ENCODE assay signal across 13 cellular contexts in genomic region chr14:37142835-37143499, GRCh38. TPM values are rescaled to one million over a fixed set of nuclear protein-coding genes. Genes with fewer than 3 reads are reported as not detected.
A peak's percentile ranks its signal among the peaks of the same experiment; 100 is the strongest.
DNase-seq lines count a peak whose midpoint lies in the region; ATAC-seq, FAIRE-seq and TF ChIP-seq lines count a peak whose summit lies in the region.
"Had no signal": no experiment of that assay in that cellular context is flagged by ENCODE, and none has a peak within 500 bp of the region (broad histone marks: within the 10 kb centered on the region; RNA-seq: fewer than 3 reads in every experiment).

No MANE protein-coding gene starts in this region.

- H2BK5ac ChIP-seq in trophoblast cell (ENCODE audit: low read depth, low read length, poor library complexity): no peak overlapping the region

- no peak overlapping the region for H4K8ac ChIP-seq in trophoblast cell (ENCODE audit: low read depth, low read length)

- DNase-seq in H54 (ENCODE audit: insufficient read length, low spot score) (peak; percentile 16), Panc1 (ENCODE audit: low read depth, low spot score) (no peak), endothelial cell of umbilical vein (ENCODE audit: low read depth, low spot score) (peak; percentile 51), trophoblast cell (peak; percentile 23 to 58)
- no peak for DNase-seq in stimulated activated CD4-positive, alpha-beta T cell treated with anti-CD3 and anti-CD28 coated beads, Interleukin-4, amount 100 ng/mL, for 24 hours
- DNase-seq: activated CD4-positive, alpha-beta T cell treated with anti-CD3 and anti-CD28 coated beads for 1 hour; Calu3; lower lobe of right lung had no signal

- H3K36me3 ChIP-seq in Panc1 (ENCODE audit: control insufficient read depth, insufficient read depth, low read length): no peaks in the 10 kb centered on the region
- H3K36me3 ChIP-seq in endothelial cell of umbilical vein (ENCODE audit: control insufficient read depth in 2 of 2, extremely low read depth in 1 of 2, insufficient read depth in 2 of 2, low read length in 2 of 2): no peaks in the 10 kb centered on the region
- no peaks in the 10 kb centered on the region for H3K36me3 ChIP-seq in trophoblast cell (ENCODE audit: control insufficient read depth in 1 of 2, insufficient read depth in 2 of 2, low read length in 2 of 2)
- H3K36me3 ChIP-seq: lower lobe of right lung had no signal

- H3K4me1 ChIP-seq in Panc1 (ENCODE audit: control insufficient read depth, insufficient read depth, low read length): peaks cover 11% of the 10 kb centered on the region; the same call in 1 of the 2 replicates
- H3K4me1 ChIP-seq in endothelial cell of umbilical vein (ENCODE audit: control insufficient read depth, extremely low read depth, insufficient read depth, low read length): no peaks in the 10 kb centered on the region
- H3K4me1 ChIP-seq in trophoblast cell (ENCODE audit: control insufficient read depth in 1 of 2, insufficient read depth in 2 of 2, low read length in 2 of 2): no peaks in the 10 kb centered on the region
- H3K4me1 ChIP-seq: lower lobe of right lung had no signal

- FAIRE-seq in H54 (lab: Jason Lieb, UNC) (no peak), endothelial cell of umbilical vein (lab: Jason Lieb, UNC) (no peak)
- FAIRE-seq: colon had no signal

- no peak for TF ChIP-seq CTCF in Panc1 (IDR thresholded peaks at IDR 0.05)
- TF ChIP-seq CTCF in endothelial cell of umbilical vein (IDR thresholded peaks at IDR 0.05; ENCODE audit: extremely low read depth in 1 of 2, insufficient read depth in 1 of 2, low read depth in 1 of 2, low read length in 2 of 2): no peak

- H3K9ac ChIP-seq in endothelial cell of umbilical vein (replicated peaks; ENCODE audit: extremely low read depth, insufficient read depth, low read length) (no peak overlapping the region), trophoblast cell (ENCODE audit: low read length) (no peak overlapping the region)

- intact Hi-C loops in Panc1 (cut with micrococcal nuclease; ENCODE audit: unreplicated experiment) (loop anchor here (10.0 kb wide), 3 partner anchors 138 to 478 kb away; partner anchors contain the start of gene PAX9), endothelial cell of umbilical vein (cut with micrococcal nuclease) (no loop called here)

- no peak overlapping the region for H3K14ac ChIP-seq in trophoblast cell (ENCODE audit: low read length)

- H3K4me2 ChIP-seq in endothelial cell of umbilical vein (ENCODE audit: insufficient read depth, low read length) (no peak overlapping the region), trophoblast cell (ENCODE audit: low read length) (peak overlapping the region; percentile 2)

- H3K79me1 ChIP-seq in trophoblast cell (ENCODE audit: low read length): no peaks in the 10 kb centered on the region

- H3K4me3 ChIP-seq in Panc1 (ENCODE audit: low read depth in 2 of 2, low read length in 2 of 2) (no peak overlapping the region), endothelial cell of umbilical vein (replicated peaks in 1 of 3; ENCODE audit: insufficient read depth in 1 of 3, low read depth in 1 of 3, low read length in 3 of 3) (no peak overlapping the region), trophoblast cell (ENCODE audit: low read depth, low read length) (no peak overlapping the region)
- H3K4me3 ChIP-seq: lower lobe of right lung had no signal

- CTCF ChIA-PET in Panc1 (lab: Charles Lee) (no interaction called here), endothelial cell of umbilical vein (lab: Charles Lee) (interaction anchor here (0.6 to 2.7 kb wide), 8 partner anchors 9 to 589 kb away, joined by 3 to 8 read pairs (median 5); no protein-coding TSS in a partner anchor)

- H3K9me3 ChIP-seq in Panc1 (ENCODE audit: control insufficient read depth, insufficient read depth, low read depth, low read length) (no peaks in the 10 kb centered on the region), endothelial cell of umbilical vein (replicated peaks; ENCODE audit: control insufficient read depth, insufficient read depth, low read length) (no peaks in the 10 kb centered on the region), trophoblast cell (ENCODE audit: insufficient read depth, low read depth, low read length) (no peaks in the 10 kb centered on the region)
- H3K9me3 ChIP-seq: lower lobe of right lung had no signal

- no peak overlapping the region for H3K18ac ChIP-seq in trophoblast cell (ENCODE audit: low read length)

- no CpG with 5 or more reads among the region's 4 CpGs for WGBS in trophoblast cell (ENCODE audit: extremely low coverage, insufficient coverage, insufficient read length)

- H3K9me1 ChIP-seq in endothelial cell of umbilical vein (replicated peaks; ENCODE audit: control insufficient read depth, extremely low read depth, insufficient read depth, low read length): no peaks in the 10 kb centered on the region

- no peaks in the 10 kb centered on the region for H3K79me2 ChIP-seq in endothelial cell of umbilical vein (ENCODE audit: control insufficient read depth, insufficient read depth, low read length)
- H3K79me2 ChIP-seq in trophoblast cell (ENCODE audit: control insufficient read depth, insufficient read depth, low read length, poor library complexity): no peaks in the 10 kb centered on the region

- no peak overlapping the region for H4K91ac ChIP-seq in trophoblast cell (ENCODE audit: low read depth, low read length)

- POLR2A ChIA-PET in Panc1 (lab: Charles Lee) (no interaction called here), endothelial cell of umbilical vein (lab: Charles Lee) (no interaction called here)

- no peak overlapping the region for H4K12ac ChIP-seq in trophoblast cell (ENCODE audit: low read depth, low read length)

- no peak overlapping the region for H3K23ac ChIP-seq in trophoblast cell (ENCODE audit: low read length)

- dilution Hi-C loops in endothelial cell of umbilical vein (cut with MboI; ENCODE audit: extremely low pct_ligation_motif_present, low sequenced_read_pairs): no loop called here

- no peak overlapping the region for H3K27ac ChIP-seq in Panc1 (ENCODE audit: low read length)
- H3K27ac ChIP-seq in endothelial cell of umbilical vein (ENCODE audit: insufficient read depth, low read depth, low read length): no peak overlapping the region
- H3K27ac ChIP-seq in trophoblast cell (ENCODE audit: low read depth, low read length): peak overlapping the region; percentile 6
- H3K27ac ChIP-seq: lower lobe of right lung had no signal

- H3K27me3 ChIP-seq in Panc1 (ENCODE audit: control insufficient read depth, insufficient read depth, low read length) (no peaks in the 10 kb centered on the region), endothelial cell of umbilical vein (ENCODE audit: control insufficient read depth in 2 of 2, insufficient read depth in 2 of 2, low read length in 2 of 2) (no peaks in the 10 kb centered on the region), trophoblast cell (ENCODE audit: insufficient read depth, low read length) (no peaks in the 10 kb centered on the region)

- BruUV-seq in Panc1 (replicated peaks; lab: Mats Ljungman, UMichigan) (no TSS peak), endothelial cell of umbilical vein (replicated peaks; lab: Mats Ljungman, UMichigan) (no TSS peak)

- no peak overlapping the region for H3K4ac ChIP-seq in trophoblast cell (ENCODE audit: low read depth, low read length)

- H2BK12ac ChIP-seq in trophoblast cell (ENCODE audit: low read length): no peak overlapping the region

- ATAC-seq in Panc1: peak; percentile 83
- no peak for ATAC-seq in GM19463 (IDR thresholded peaks at IDR 0.05; ENCODE audit: unreplicated experiment)
- no peak for ATAC-seq in GM18858 (IDR thresholded peaks at IDR 0.05; ENCODE audit: unreplicated experiment)
- ATAC-seq in HG03457 (IDR thresholded peaks at IDR 0.05; ENCODE audit: unreplicated experiment): no peak
- ATAC-seq: lower lobe of right lung had no signal

- no peak overlapping the region for H2BK120ac ChIP-seq in trophoblast cell (ENCODE audit: insufficient read depth, low read length, poor library complexity)

- H2AK5ac ChIP-seq in trophoblast cell (ENCODE audit: low read length): no peak overlapping the region

- in situ Hi-C loops in Panc1 (cut with HindIII; ENCODE audit: low pct_unique_long_range_greater_than_20kb, low sequenced_read_pairs): no loop called here

- H2AFZ ChIP-seq in endothelial cell of umbilical vein (ENCODE audit: low read depth, low read length) (no peak overlapping the region), trophoblast cell (ENCODE audit: insufficient read depth, low read length, poor library complexity) (no peak overlapping the region)

- TF ChIP-seq POLR2A in H54 (IDR thresholded peaks at IDR 0.05; ENCODE audit: low read depth, low read length) (no peak), endothelial cell of umbilical vein (IDR thresholded peaks at IDR 0.05; ENCODE audit: low read depth, low read length) (no peak)

- no peaks in the 10 kb centered on the region for H4K20me1 ChIP-seq in endothelial cell of umbilical vein (replicated peaks; ENCODE audit: control insufficient read depth, extremely low read depth, insufficient read depth, low read length)

TF ChIP-seq in endothelial cell of umbilical vein, 7 proteins besides CTCF, POLR2A, EP300 and RAD21 (continues in another document):
- no peak for TF ChIP-seq MYC (IDR thresholded peaks at IDR 0.05; ENCODE audit: low read depth, low read length)
- TF ChIP-seq GATA2 (IDR thresholded peaks at IDR 0.05; ENCODE audit: insufficient read depth, insufficient read length, low read depth, low read length): no peak

RNA-seq across cellular contexts. Expression of gene SLC25A21, which starts 29.4 kb away (rescaled TPM):
- total RNA-seq in Panc1 (2021; ENCODE audit: unreplicated experiment): 2.1 TPM
- polyA plus RNA-seq in Panc1 (2012; ENCODE audit: insufficient read length): 1.5 TPM
- 0.92 and 1.4 TPM in 2 replicates for total RNA-seq in endothelial cell of umbilical vein
- 0.98 and 4.0 TPM in 2 replicates for polyA plus RNA-seq in endothelial cell of umbilical vein
- polyA plus RNA-seq in endothelial cell of umbilical vein (2011; cell fraction: cytosol; rRNA removed): 0.99 and 2.7 TPM in 2 replicates
- 1.0 and 1.2 TPM in 2 replicates for polyA plus RNA-seq in endothelial cell of umbilical vein (2011; cell fraction: nucleus; rRNA removed)
- polyA plus RNA-seq in endothelial cell of umbilical vein (2012): 1.4 and 2.1 TPM in 2 replicates
- polyA minus RNA-seq in endothelial cell of umbilical vein: 3.4 and 3.5 TPM in 2 replicates
- 0.72 TPM for polyA minus RNA-seq in endothelial cell of umbilical vein (2011; cell fraction: cytosol; rRNA and poly(A)+ RNA removed)
- 7.4 and 7.6 TPM in 2 replicates for polyA minus RNA-seq in endothelial cell of umbilical vein (2011; cell fraction: nucleus; rRNA and poly(A)+ RNA removed)
- polyA plus RNA-seq in trophoblast cell (2013): 0.18 and 0.32 TPM in 2 replicates
- total RNA-seq: activated T-helper 2 cell treated with anti-CD3 and anti-CD28 coated beads, Interferon-gamma antibody, Interleukin-2, Interleukin-4, amounts not matched to agents 10 μg/mL and 5 μg/mL and 100 μg/mL, durations not matched to agents 14 hours and 24 hours and 36 hours had no signal

RNA-seq across cellular contexts. Expression of gene MIPOL1, which starts 54.8 kb away (rescaled TPM):
- total RNA-seq in Panc1 (2021; ENCODE audit: unreplicated experiment): 12.8 TPM
- polyA plus RNA-seq in Panc1 (2012; ENCODE audit: insufficient read length): 3.8 TPM
- total RNA-seq in endothelial cell of umbilical vein: 31.3 and 33.5 TPM in 2 replicates
- 2.0 and 3.4 TPM in 2 replicates for polyA plus RNA-seq in endothelial cell of umbilical vein
- polyA plus RNA-seq in endothelial cell of umbilical vein (2011; cell fraction: cytosol; rRNA removed): 6.5 and 6.9 TPM in 2 replicates
- polyA plus RNA-seq in endothelial cell of umbilical vein (2011; cell fraction: nucleus; rRNA removed): 26.1 and 34.7 TPM in 2 replicates
- polyA plus RNA-seq in endothelial cell of umbilical vein (2012): 19.9 and 25.8 TPM in 2 replicates
- polyA minus RNA-seq in endothelial cell of umbilical vein: 37.9 and 38.1 TPM in 2 replicates
- 8.4 TPM for polyA minus RNA-seq in endothelial cell of umbilical vein (2011; cell fraction: cytosol; rRNA and poly(A)+ RNA removed)
- polyA minus RNA-seq in endothelial cell of umbilical vein (2011; cell fraction: nucleus; rRNA and poly(A)+ RNA removed): 192 and 233 TPM in 2 replicates
- 5.7 and 6.1 TPM in 2 replicates for polyA plus RNA-seq in trophoblast cell (2013)
- total RNA-seq: activated T-helper 2 cell treated with anti-CD3 and anti-CD28 coated beads, Interferon-gamma antibody, Interleukin-2, Interleukin-4, amounts not matched to agents 10 μg/mL and 5 μg/mL and 100 μg/mL, durations not matched to agents 14 hours and 24 hours and 36 hours had no signal

Comparison
In these comparisons a context has a peak if more than half of its experiments do, and no peak if none do; other contexts are left out.
1. DNase-seq: peak in H54 (single experiment), endothelial cell of umbilical vein (single experiment) and trophoblast cell (2 of 2); none in Panc1 (single experiment) and stimulated activated CD4-positive, alpha-beta T cell treated with anti-CD3 and anti-CD28 coated beads, Interleukin-4, amount 100 ng/mL, for 24 hours (single experiment).